In genomic region chr3:127820871-127821853, GRCh38 we compare ENCODE assay signal across 1 cellular context.
A peak's percentile ranks its signal among the peaks of the same experiment; 100 is the strongest.
TF ChIP-seq lines count a peak whose summit lies in the region.

No MANE protein-coding gene starts in this region.

TF ChIP-seq in GM12878, 131 proteins besides CTCF, POLR2A, EP300 and RAD21 (continued from another document):
- TF ChIP-seq ZNF592 (IDR thresholded peaks at IDR 0.05): peak; percentile 37; the same call in 1 of the 2 replicates
- TF ChIP-seq ZZZ3 (IDR thresholded peaks at IDR 0.05; ENCODE audit: control insufficient read depth, insufficient read length, low read depth): no peak
- no peak for TF ChIP-seq SMAD5 (IDR thresholded peaks at IDR 0.05; ENCODE audit: low read depth)
- no peak for TF ChIP-seq BMI1 (IDR thresholded peaks at IDR 0.05; ENCODE audit: borderline replicate concordance)
- TF ChIP-seq MEF2A (IDR thresholded peaks at IDR 0.05; ENCODE audit: insufficient read depth, low read depth, low read length): no peak
- TF ChIP-seq ZNF274 (IDR thresholded peaks at IDR 0.05; ENCODE audit: insufficient read depth, insufficient read length): no peak
- TF ChIP-seq POLR2AphosphoS5 (IDR thresholded peaks at IDR 0.05; ENCODE audit: low read length): peak; percentile 31; the same call in 1 of the 2 replicates
- no peak for TF ChIP-seq BCL3 (IDR thresholded peaks at IDR 0.05; ENCODE audit: borderline replicate concordance, insufficient read depth, low read depth, low read length, poor library complexity, severe bottlenecking)
- TF ChIP-seq E4F1 (IDR thresholded peaks at IDR 0.05; ENCODE audit: borderline replicate concordance, partially characterized antibody): no peak
- no peak for TF ChIP-seq CBFB (IDR thresholded peaks at IDR 0.05; ENCODE audit: low read depth)
- no peak for TF ChIP-seq BRCA1 (IDR thresholded peaks at IDR 0.05; ENCODE audit: low read depth, low read length)
- peak; percentile 15; the same call in 1 of the 2 replicates for TF ChIP-seq RB1 (IDR thresholded peaks at IDR 0.05; ENCODE audit: borderline replicate concordance)
- no peak for TF ChIP-seq CREB1 (IDR thresholded peaks at IDR 0.05; ENCODE audit: low read depth)
- no peak for TF ChIP-seq SIX5 (IDR thresholded peaks at IDR 0.05; ENCODE audit: low read depth, low read length, severe bottlenecking)
- TF ChIP-seq TCF3 (IDR thresholded peaks at IDR 0.05; ENCODE audit: borderline replicate concordance, insufficient read depth, low read depth, low read length): no peak
- no peak for TF ChIP-seq CBX5 (IDR thresholded peaks at IDR 0.05; ENCODE audit: low read depth)
